18 cellular contexts compared by ENCODE assay signal in genomic region chr12:68638171-68638570, GRCh38. TPM values are rescaled to one million over a fixed set of nuclear protein-coding genes. Genes with fewer than 3 reads are reported as not detected.
DNase-seq lines count a peak whose midpoint lies in the region; ATAC-seq, FAIRE-seq and TF ChIP-seq lines count a peak whose summit lies in the region.
"Had no signal": no experiment of that assay in that cellular context is flagged by ENCODE, and none has a peak within 500 bp of the region (broad histone marks: within the 10 kb centered on the region; RNA-seq: fewer than 3 reads in every experiment).

No MANE protein-coding gene starts in this region.

- H3K4me1 Mint-ChIP-seq in WTC11 (peaks cover 4% of the 10 kb centered on the region), immature natural killer cell (peaks cover 97 to 100% of the 10 kb centered on the region in 2 donors)

- H3K27ac ChIP-seq in A673 (ENCODE audit: low read depth, low read length, poor library complexity, severe bottlenecking): no peak overlapping the region
- no peak overlapping the region for H3K27ac ChIP-seq in esophagus squamous epithelium
- H3K27ac ChIP-seq: right lobe of liver had no signal

- no peaks in the 10 kb centered on the region for H3K36me3 ChIP-seq in A673 (ENCODE audit: insufficient read depth, low read length, poor library complexity, severe bottlenecking)
- peaks cover 0 to 6% (median 0%) of the 10 kb centered on the region in 3 donors for H3K36me3 ChIP-seq in esophagus squamous epithelium
- H3K36me3 ChIP-seq: right lobe of liver had no signal

- H3K27me3 ChIP-seq in A673 (replicated peaks; ENCODE audit: insufficient read depth, low read depth, low read length, poor library complexity): no peaks in the 10 kb centered on the region
- H3K27me3 ChIP-seq in esophagus squamous epithelium: no peaks in the 10 kb centered on the region
- H3K27me3 ChIP-seq: right lobe of liver had no signal

- WGBS in esophagus squamous epithelium, 2 donors: 73 to 78% methylated on average over 3 of the region's 3 CpGs

- no peak for TF ChIP-seq POLR2A in esophagus squamous epithelium (IDR thresholded peaks at IDR 0.05)

- POLR2A ChIA-PET in A673 (lab: Charles Lee; ENCODE audit: low non-redundant PET) (no interaction called here), WTC11 (lab: Charles Lee) (no interaction called here)

- H3K27me3 Mint-ChIP-seq in WTC11 (ENCODE audit: low read depth): no peaks in the 10 kb centered on the region
- H3K27me3 Mint-ChIP-seq in immature natural killer cell (ENCODE audit: low read depth in 3 of 3): peaks cover 6 to 15% (median 9%) of the 10 kb centered on the region in 3 donors

- peak; percentile 27 for FAIRE-seq in G401.6 (lab: Jason Lieb, UNC)
- FAIRE-seq: D721Med had no signal

- ATAC-seq in WTC11: no peak
- no peak for ATAC-seq in left colon
- ATAC-seq: right lobe of liver had no signal

- intact Hi-C loops in A673 (cut with micrococcal nuclease; ENCODE audit: unreplicated experiment): no loop called here
- intact Hi-C loops in left colon (cut with DNase I, micrococcal nuclease): no loop called here
- intact Hi-C loops in esophagus squamous epithelium (cut with DNase I): no loop called here

- TF ChIP-seq CTCF in A673 (conservative IDR thresholded peaks at IDR 0.05; ENCODE audit: low read depth, low read length) (no peak), WTC11 (IDR thresholded peaks at IDR 0.05) (no peak), esophagus squamous epithelium (IDR thresholded peaks at IDR 0.05) (no peak)

- H3K4me1 ChIP-seq in A673 (ENCODE audit: insufficient read depth, low read length, poor library complexity, severe bottlenecking): peaks cover 11% of the 10 kb centered on the region
- peaks cover 0 to 89% (median 46%) of the 10 kb centered on the region in 3 donors for H3K4me1 ChIP-seq in esophagus squamous epithelium

- H3K4me3 Mint-ChIP-seq in WTC11 (no peak overlapping the region), immature natural killer cell (peak overlapping the region; percentile 51 to 80 (median 68))

- DNase-seq in A673 (ENCODE audit: low spot score): peak; percentile 61
- DNase-seq in WTC11 (ENCODE audit: low spot score): no peak
- no peak for DNase-seq in immature natural killer cell
- no peak for DNase-seq in left colon
- no peak for DNase-seq in retina
- DNase-seq in esophagus squamous epithelium (lab: John Stamatoyannopoulos, UW): no peak
- no peak for DNase-seq in SW 1271 (lab: John Stamatoyannopoulos, UW)
- DNase-seq: activated CD4-positive, alpha-beta T cell treated with anti-CD3 and anti-CD28 coated beads for 1 hour; amniotic stem cell; effector CD4-positive, alpha-beta T cell; NCI-H187; NCI-H345; right lobe of liver; Right ventricle myocardium superior; stimulated activated CD4-positive, alpha-beta T cell treated with anti-CD3 and anti-CD28 coated beads, Interleukin-1b, Interleukin-23, amount 100 ng/mL, for 48 hours; T-helper 9 cell had no signal

- H3K36me3 Mint-ChIP-seq in WTC11 (no peaks in the 10 kb centered on the region), immature natural killer cell (peaks cover 0 to 11% (median 0%) of the 10 kb centered on the region in 3 donors)

- H3K4me3 ChIP-seq in A673 (ENCODE audit: low read depth, low read length, poor library complexity, severe bottlenecking) (no peak overlapping the region), esophagus squamous epithelium (no peak overlapping the region)
- H3K4me3 ChIP-seq: right lobe of liver had no signal

- H3K27ac Mint-ChIP-seq in WTC11: 0 out of 2 replicates have a peak overlapping the region, but pooled peaks have one; percentile 9
- peak overlapping the region; percentile 79 to 92 (median 88) for H3K27ac Mint-ChIP-seq in immature natural killer cell

- no peaks in the 10 kb centered on the region for H3K9me3 ChIP-seq in A673 (ENCODE audit: low read depth, low read length, poor library complexity, severe bottlenecking)
- H3K9me3 ChIP-seq in esophagus squamous epithelium: no peaks in the 10 kb centered on the region
- H3K9me3 ChIP-seq: right lobe of liver had no signal

- CTCF ChIA-PET in A673 (lab: Charles Lee) (no interaction called here), WTC11 (lab: Charles Lee) (interaction anchor here (0.7 kb wide), 1 partner anchor 654 kb away, joined by 3 read pairs; no protein-coding TSS in a partner anchor)

- H3K9me3 Mint-ChIP-seq in WTC11: no peaks in the 10 kb centered on the region
- no peaks in the 10 kb centered on the region for H3K9me3 Mint-ChIP-seq in immature natural killer cell

- BruUV-seq in A673 (replicated peaks; lab: Mats Ljungman, UMichigan): no TSS peak

TF ChIP-seq in WTC11, 78 proteins besides CTCF, POLR2A, EP300 and RAD21 (continues in another document):
- TF ChIP-seq, protein P1, sequence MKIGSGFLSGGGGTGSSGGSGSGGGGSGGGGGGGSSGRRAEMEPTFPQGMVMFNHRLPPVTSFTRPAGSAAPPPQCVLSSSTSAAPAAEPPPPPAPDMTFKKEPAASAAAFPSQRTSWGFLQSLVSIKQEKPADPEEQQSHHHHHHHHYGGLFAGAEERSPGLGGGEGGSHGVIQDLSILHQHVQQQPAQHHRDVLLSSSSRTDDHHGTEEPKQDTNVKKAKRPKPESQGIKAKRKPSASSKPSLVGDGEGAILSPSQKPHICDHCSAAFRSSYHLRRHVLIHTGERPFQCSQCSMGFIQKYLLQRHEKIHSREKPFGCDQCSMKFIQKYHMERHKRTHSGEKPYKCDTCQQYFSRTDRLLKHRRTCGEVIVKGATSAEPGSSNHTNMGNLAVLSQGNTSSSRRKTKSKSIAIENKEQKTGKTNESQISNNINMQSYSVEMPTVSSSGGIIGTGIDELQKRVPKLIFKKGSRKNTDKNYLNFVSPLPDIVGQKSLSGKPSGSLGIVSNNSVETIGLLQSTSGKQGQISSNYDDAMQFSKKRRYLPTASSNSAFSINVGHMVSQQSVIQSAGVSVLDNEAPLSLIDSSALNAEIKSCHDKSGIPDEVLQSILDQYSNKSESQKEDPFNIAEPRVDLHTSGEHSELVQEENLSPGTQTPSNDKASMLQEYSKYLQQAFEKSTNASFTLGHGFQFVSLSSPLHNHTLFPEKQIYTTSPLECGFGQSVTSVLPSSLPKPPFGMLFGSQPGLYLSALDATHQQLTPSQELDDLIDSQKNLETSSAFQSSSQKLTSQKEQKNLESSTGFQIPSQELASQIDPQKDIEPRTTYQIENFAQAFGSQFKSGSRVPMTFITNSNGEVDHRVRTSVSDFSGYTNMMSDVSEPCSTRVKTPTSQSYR (CRISPR knock-in tag; IDR thresholded peaks at IDR 0.05): no peak
- TF ChIP-seq, protein P2, sequence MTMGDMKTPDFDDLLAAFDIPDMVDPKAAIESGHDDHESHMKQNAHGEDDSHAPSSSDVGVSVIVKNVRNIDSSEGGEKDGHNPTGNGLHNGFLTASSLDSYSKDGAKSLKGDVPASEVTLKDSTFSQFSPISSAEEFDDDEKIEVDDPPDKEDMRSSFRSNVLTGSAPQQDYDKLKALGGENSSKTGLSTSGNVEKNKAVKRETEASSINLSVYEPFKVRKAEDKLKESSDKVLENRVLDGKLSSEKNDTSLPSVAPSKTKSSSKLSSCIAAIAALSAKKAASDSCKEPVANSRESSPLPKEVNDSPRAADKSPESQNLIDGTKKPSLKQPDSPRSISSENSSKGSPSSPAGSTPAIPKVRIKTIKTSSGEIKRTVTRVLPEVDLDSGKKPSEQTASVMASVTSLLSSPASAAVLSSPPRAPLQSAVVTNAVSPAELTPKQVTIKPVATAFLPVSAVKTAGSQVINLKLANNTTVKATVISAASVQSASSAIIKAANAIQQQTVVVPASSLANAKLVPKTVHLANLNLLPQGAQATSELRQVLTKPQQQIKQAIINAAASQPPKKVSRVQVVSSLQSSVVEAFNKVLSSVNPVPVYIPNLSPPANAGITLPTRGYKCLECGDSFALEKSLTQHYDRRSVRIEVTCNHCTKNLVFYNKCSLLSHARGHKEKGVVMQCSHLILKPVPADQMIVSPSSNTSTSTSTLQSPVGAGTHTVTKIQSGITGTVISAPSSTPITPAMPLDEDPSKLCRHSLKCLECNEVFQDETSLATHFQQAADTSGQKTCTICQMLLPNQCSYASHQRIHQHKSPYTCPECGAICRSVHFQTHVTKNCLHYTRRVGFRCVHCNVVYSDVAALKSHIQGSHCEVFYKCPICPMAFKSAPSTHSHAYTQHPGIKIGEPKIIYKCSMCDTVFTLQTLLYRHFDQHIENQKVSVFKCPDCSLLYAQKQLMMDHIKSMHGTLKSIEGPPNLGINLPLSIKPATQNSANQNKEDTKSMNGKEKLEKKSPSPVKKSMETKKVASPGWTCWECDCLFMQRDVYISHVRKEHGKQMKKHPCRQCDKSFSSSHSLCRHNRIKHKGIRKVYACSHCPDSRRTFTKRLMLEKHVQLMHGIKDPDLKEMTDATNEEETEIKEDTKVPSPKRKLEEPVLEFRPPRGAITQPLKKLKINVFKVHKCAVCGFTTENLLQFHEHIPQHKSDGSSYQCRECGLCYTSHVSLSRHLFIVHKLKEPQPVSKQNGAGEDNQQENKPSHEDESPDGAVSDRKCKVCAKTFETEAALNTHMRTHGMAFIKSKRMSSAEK (CRISPR knock-in tag; IDR thresholded peaks at IDR 0.05; ENCODE audit: borderline replicate concordance): no peak
- TF ChIP-seq STAT6 (CRISPR knock-in tag; conservative IDR thresholded peaks at IDR 0.05; ENCODE audit: low read depth): no peak

RNA-seq across cellular contexts. Expression of gene RAP1B, which starts 27.5 kb away (rescaled TPM):
- total RNA-seq in A673 (2021): 134 and 148 TPM in 2 replicates
- 82.3 to 86.9 TPM (median 84.3 TPM) in 3 replicates for total RNA-seq in WTC11 (2021)
- 1,000 to 10,000 TPM; 1,248 to 1,847 (median 1,256) TPM for polyA plus RNA-seq in immature natural killer cell
- 100 to 1,000 TPM; 121 to 182 TPM for total RNA-seq in left colon
- 100 to 1,000 TPM in 3 of 4 donors, 10 to 100 TPM in 1; 66.9 to 133 (median 120) TPM for total RNA-seq in esophagus squamous epithelium

RNA-seq across cellular contexts. Expression of gene NUP107, which starts 48.6 kb away (rescaled TPM):
- total RNA-seq in A673 (2021) (127 and 128 TPM in 2 replicates), WTC11 (2021) (117 to 132 TPM (median 120 TPM) in 3 replicates), left colon (10 to 100 TPM; 23.2 to 25.8 TPM), esophagus squamous epithelium (10 to 100 TPM; 14.2 to 48.4 (median 36.2) TPM)
- 10 to 100 TPM; 24.9 to 48.8 (median 42.3) TPM for polyA plus RNA-seq in immature natural killer cell
